ENCODE assay signal across 9 cellular contexts in the genomic region with DNA sequence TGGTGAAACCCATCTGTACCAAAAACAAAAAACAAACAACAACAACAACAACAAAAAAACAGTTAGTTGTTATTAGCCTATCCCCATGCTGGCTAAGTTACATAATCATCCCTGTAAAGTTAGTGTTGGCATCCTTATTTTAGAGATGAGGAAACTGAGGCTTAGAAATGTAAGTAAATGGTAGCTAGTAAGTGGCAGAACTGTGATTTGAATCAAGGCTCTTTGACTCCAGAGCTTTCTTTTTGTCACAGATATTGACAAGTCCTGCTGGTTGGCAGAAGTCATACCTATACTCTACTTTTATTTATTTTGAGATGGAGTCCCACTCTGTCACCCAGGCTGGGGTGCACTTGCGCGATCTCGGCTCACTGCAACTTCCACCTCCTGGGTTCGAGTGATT.
"Had no signal": no experiment of that assay in that cellular context is flagged by ENCODE, and none has a peak within 500 bp of the region (broad histone marks: within the 10 kb centered on the region; RNA-seq: fewer than 3 reads in every experiment).

No MANE protein-coding gene starts in this region.

- H3K9me3 ChIP-seq: HAP-1 had no signal

- H3K27ac Mint-ChIP-seq: HFFc6, IgD-negative memory B cell had no signal

- ATAC-seq: HCT116, HepG2 had no signal

- H3K36me3 ChIP-seq: HAP-1 had no signal

- H3K9me3 Mint-ChIP-seq: HFFc6, IgD-negative memory B cell had no signal

- H3K27ac ChIP-seq: GM23248, HL-60 had no signal

- H3K4me3 ChIP-seq: GM23248, HAP-1 had no signal

- H3K9ac ChIP-seq: GM23248 had no signal

- H3K4me1 Mint-ChIP-seq: IgD-negative memory B cell had no signal

- H3K4me3 Mint-ChIP-seq: HFFc6, IgD-negative memory B cell had no signal

- H3K36me3 Mint-ChIP-seq: IgD-negative memory B cell had no signal

- FAIRE-seq: HepG2 had no signal

- H2AFZ ChIP-seq: GM23248 had no signal

- DNase-seq: GM23248, GOT3, H7, HFFc6 had no signal
